Comparison of ENCODE assay signal across 20 cellular contexts in the genomic region with DNA sequence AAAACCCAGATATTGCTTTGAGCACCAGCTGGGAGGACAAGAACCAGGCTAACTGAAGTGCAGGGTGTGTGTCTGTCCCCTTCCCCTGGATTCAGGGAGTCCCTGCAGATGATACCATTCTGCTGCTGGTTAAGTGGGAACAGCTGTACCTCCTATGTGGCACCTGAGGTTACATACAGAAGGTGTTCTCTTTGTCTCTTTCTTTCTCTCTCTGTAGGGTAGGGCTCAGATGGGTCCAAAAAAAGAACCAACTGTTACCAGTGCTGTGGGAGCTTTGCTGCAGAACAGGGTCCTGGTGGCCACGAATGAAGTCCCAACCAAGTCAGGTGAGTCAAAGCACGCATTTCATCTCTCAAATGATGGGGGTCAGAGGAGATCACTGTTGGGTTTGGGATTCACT. TPM values are rescaled to one million over a fixed set of nuclear protein-coding genes. Genes with fewer than 3 reads are reported as not detected.
DNase-seq lines count a peak whose midpoint lies in the region; ATAC-seq, FAIRE-seq and TF ChIP-seq lines count a peak whose summit lies in the region.
"Had no signal": no experiment of that assay in that cellular context is flagged by ENCODE, and none has a peak within 500 bp of the region (broad histone marks: within the 10 kb centered on the region; RNA-seq: fewer than 3 reads in every experiment).

No MANE protein-coding gene starts in this region.

- H3K27me3 Mint-ChIP-seq in nephron (ENCODE audit: low read depth), result peaks cover 3% of the 10 kb centered on the region

- 100% methylated on average over 2 of the region's 2 CpGs for WGBS in GM12878 (ENCODE audit: insufficient coverage, insufficient replicate concordance, low lambda C conversion rate, missing lambda C conversion rate)

- no peak for TF ChIP-seq RAD21 in GM12878 (IDR thresholded peaks at IDR 0.05; ENCODE audit: insufficient read depth, low read depth, low read length)

- TF ChIP-seq CTCF in KMS-11 (conservative IDR thresholded peaks at IDR 0.05; ENCODE audit: low read depth, low read length), result no peak
- no peak for TF ChIP-seq CTCF in GM12878 (IDR thresholded peaks at IDR 0.05 in 2 of 3, conservative IDR thresholded peaks at IDR 0.05 in 1 of 3; ENCODE audit: control insufficient read depth in 2 of 3, extremely low read depth in 1 of 3, insufficient read depth in 1 of 3, low read depth in 3 of 3, low read length in 3 of 3)
- TF ChIP-seq CTCF in nephron (IDR thresholded peaks at IDR 0.05; ENCODE audit: unreplicated experiment in 3 of 3), result no peak

- H3K9me3 ChIP-seq in GM12878 (replicated peaks; ENCODE audit: control insufficient read depth, insufficient read depth, low read length) (peaks cover 23% of the 10 kb centered on the region; the same call in 2 of the 3 replicates), subcutaneous abdominal adipose tissue (ENCODE audit: control insufficient read depth in 5 of 5, low read length in 5 of 5) (no peaks in the 10 kb centered on the region)
- H3K9me3 ChIP-seq: HAP-1 had no signal

- H3K4me3 Mint-ChIP-seq in nephron, result peak overlapping the region in 1 of 3 experiments; percentile 3
- H3K4me3 Mint-ChIP-seq: CD8-positive, alpha-beta T cell had no signal

- SMC1A ChIA-PET in GM12878 (lab: Charles Lee; ENCODE audit: uncharacterized antibody, unreplicated experiment), result interaction anchor here (1.0 to 1.8 kb wide), 3 partner anchors 23 to 59 kb away, joined by 3 to 7 read pairs (median 4); partner anchors contain the start of gene LTV1

- H3K36me3 ChIP-seq in KMS-11 (ENCODE audit: insufficient read depth) (no peaks in the 10 kb centered on the region), GM12878 (ENCODE audit: control insufficient read depth in 2 of 2, insufficient read depth in 2 of 2, low read length in 1 of 2) (no peaks in the 10 kb centered on the region; a peak in 1 of 4 replicates), subcutaneous abdominal adipose tissue (ENCODE audit: control insufficient read depth in 5 of 5, insufficient read depth in 5 of 5, low read length in 5 of 5) (no peaks in the 10 kb centered on the region)
- H3K36me3 ChIP-seq: HAP-1 had no signal

- ATAC-seq in GM12878, result no peak
- ATAC-seq: CD8-positive, alpha-beta T cell; PC-3 had no signal

- H3K4me1 ChIP-seq in KMS-11 (ENCODE audit: low read depth, poor library complexity, severe bottlenecking) (peaks cover 43% of the 10 kb centered on the region), GM12878 (ENCODE audit: control insufficient read depth, insufficient read depth, low read length) (peaks cover 24% of the 10 kb centered on the region), subcutaneous abdominal adipose tissue (ENCODE audit: control insufficient read depth in 5 of 5, insufficient read depth in 5 of 5, low read length in 5 of 5) (peaks cover 7 to 33% (median 20%) of the 10 kb centered on the region in 5 donors)
- H3K4me1 ChIP-seq: HAP-1 had no signal

- H3K27me3 ChIP-seq in KMS-11 (ENCODE audit: insufficient read depth, low read depth) (no peaks in the 10 kb centered on the region), GM12878 (replicated peaks in 1 of 2; ENCODE audit: control insufficient read depth in 2 of 2, insufficient read depth in 2 of 2, low read length in 1 of 2) (no peaks in the 10 kb centered on the region), subcutaneous abdominal adipose tissue (ENCODE audit: control insufficient read depth in 5 of 5, insufficient read depth in 4 of 5, low read length in 5 of 5) (no peaks in the 10 kb centered on the region)

- no peak for FAIRE-seq in GM12878 (lab: Jason Lieb, UNC)
- FAIRE-seq: D721Med, HTR-8/SVneo had no signal

- H3K9ac ChIP-seq in KMS-11 (no peak overlapping the region; the same call in 1 of the 2 replicates), GM12878 (ENCODE audit: control insufficient read depth, insufficient read depth, low read length) (no peak overlapping the region), subcutaneous abdominal adipose tissue (ENCODE audit: low read length in 5 of 5) (no peak overlapping the region)

- H3K4me3 ChIP-seq in KMS-11 (IDR thresholded peaks at IDR 0.05; ENCODE audit: insufficient read depth, low read depth, low read length) (no peak overlapping the region), GM12878 (peak overlapping the region; percentile 47; the same call in 1 of the 2 replicates), subcutaneous abdominal adipose tissue (ENCODE audit: low read depth in 1 of 5, low read length in 5 of 5) (peak overlapping the region in 1 of 5 donors; percentile 1)
- H3K4me3 ChIP-seq: HAP-1 had no signal

- peaks cover 4% of the 10 kb centered on the region for H3K36me3 Mint-ChIP-seq in nephron (ENCODE audit: low read depth)
- H3K36me3 Mint-ChIP-seq: CD8-positive, alpha-beta T cell had no signal

- POLR2A ChIA-PET in GM12878 (lab: Charles Lee), result no interaction called here

- H3K79me2 ChIP-seq in KMS-11 (ENCODE audit: insufficient read depth, low read depth) (no peaks in the 10 kb centered on the region), GM12878 (ENCODE audit: control insufficient read depth, insufficient read depth, low read length) (no peaks in the 10 kb centered on the region)

- no TSS peak for BruUV-seq in GM12878 (replicated peaks; lab: Mats Ljungman, UMichigan)

- peaks cover 8% of the 10 kb centered on the region for H3K9me3 Mint-ChIP-seq in nephron
- H3K9me3 Mint-ChIP-seq: CD8-positive, alpha-beta T cell had no signal

- peak overlapping the region; percentile 39 for H2AFZ ChIP-seq in KMS-11 (ENCODE audit: low read depth)
- H2AFZ ChIP-seq in GM12878 (ENCODE audit: control insufficient read depth, low read depth, low read length), result no peak overlapping the region

- intact Hi-C loops in GM12878 (cut with micrococcal nuclease; ENCODE audit: unreplicated experiment), result no loop called here

- no peak for TF ChIP-seq POLR2A in GM12878 (IDR thresholded peaks at IDR 0.05; ENCODE audit: low read depth, low read length)

- TF ChIP-seq EP300 in GM12878 (IDR thresholded peaks at IDR 0.05; ENCODE audit: borderline replicate concordance in 1 of 2, control insufficient read depth in 1 of 2, low read depth in 2 of 2, low read length in 2 of 2), result no peak

- RAD21 ChIA-PET in GM12878 (lab: Charles Lee; ENCODE audit: unreplicated experiment), result interaction anchor here (1.0 to 1.8 kb wide), 4 partner anchors 38 to 391 kb away, joined by 3 to 9 read pairs (median 3); partner anchors contain the start of gene FUCA2

- H4K20me1 ChIP-seq in KMS-11 (ENCODE audit: insufficient read depth) (no peaks in the 10 kb centered on the region), GM12878 (ENCODE audit: control insufficient read depth, insufficient read depth) (no peaks in the 10 kb centered on the region)

- DNase-seq in GM12878 (ENCODE audit: low read depth, low spot score), result no peak
- no peak for DNase-seq in NCI-H2081 (lab: John Stamatoyannopoulos, UW)
- no peak for DNase-seq in dedifferentiated amniotic fluid mesenchymal stem cell (ENCODE audit: extremely low spot score)
- no peak for DNase-seq in AG08396 (ENCODE audit: low spot score)
- DNase-seq in GM19240 (ENCODE audit: insufficient read length, low spot score), result no peak
- DNase-seq: CD8-positive, alpha-beta T cell; DND-41; GDM1; NCI-H1092; NCI-H2107; NCI-H345; NCI-H69; PC-3 had no signal

- in situ Hi-C loops in GM12878 (cut with MboI), result no loop called here

- H3K27ac ChIP-seq in KMS-11, result peak overlapping the region; percentile 76; the same call in 1 of the 2 replicates
- peak overlapping the region; percentile 61 for H3K27ac ChIP-seq in GM12878 (ENCODE audit: control insufficient read depth, insufficient read depth)
- H3K27ac ChIP-seq in subcutaneous abdominal adipose tissue (ENCODE audit: low read depth, low read length), result peak overlapping the region; percentile 73

- H3K4me1 Mint-ChIP-seq in nephron, result peaks cover 33% of the 10 kb centered on the region

- H3K4me2 ChIP-seq in KMS-11, result peak overlapping the region; percentile 50
- H3K4me2 ChIP-seq in GM12878 (ENCODE audit: control insufficient read depth, insufficient read depth), result peak overlapping the region; percentile 92; the same call in 1 of the 2 replicates

- CTCF ChIA-PET in GM12878 (lab: Yijun Ruan, JAX), result interaction anchor here (1.0 to 2.1 kb wide), 4 partner anchors 37 to 357 kb away, joined by 3 to 10 read pairs (median 6); no protein-coding TSS in a partner anchor

- H3K27ac Mint-ChIP-seq in nephron, result peak overlapping the region; percentile 99 to 100 (median 99)
- H3K27ac Mint-ChIP-seq: CD8-positive, alpha-beta T cell had no signal

RNA-seq across cellular contexts. Expression of gene ZC2HC1B, which starts 38.6 kb away (rescaled TPM):
- not detected in 2 replicates for total RNA-seq in GM12878 (2013; cell fraction: nucleolus; rRNA removed)
- total RNA-seq in GM12878 (2014; rRNA removed), result not detected in 2 replicates
- total RNA-seq in GM12878 (2014; rRNA removed; fragmentation: Illumina TruSeq; extraction: Trizol), result not detected in 2 replicates
- 0.36 and 0.40 TPM in 2 replicates for total RNA-seq in GM12878 (2021)
- not detected for polyA plus RNA-seq in GM12878 (2011; ENCODE audit: low read depth)
- 0.33 TPM in 1 of 2 replicates, not detected in the other for polyA plus RNA-seq in GM12878 (2011; rRNA removed)
- polyA plus RNA-seq in GM12878 (2011; cell fraction: cytosol; rRNA removed), result not detected in 2 replicates
- polyA plus RNA-seq in GM12878 (2011; cell fraction: nucleus; rRNA removed), result 0.15 and 0.27 TPM in 2 replicates
- 0.31 TPM in 1 of 2 replicates, not detected in the other for polyA plus RNA-seq in GM12878 (2012)
- not detected in 2 replicates for polyA plus RNA-seq in GM12878 (2014; fragmentation: Illumina TruSeq; extraction: Trizol)
- under 1 TPM in 1 of 2 experiments, not detected in 1; 0.31 TPM for polyA plus RNA-seq in GM12878 (2014; fragmentation: Nextera tagmentation; extraction: Ambion mirVana)
- 0.09 TPM in 1 of 2 replicates, not detected in the other for polyA plus RNA-seq in GM12878 (2014; rRNA removed)
- polyA plus RNA-seq in GM12878 (2016; fragmentation: Nextera tagmentation; extraction: Ambion mirVana), result under 1 TPM in 1 of 2 experiments, not detected in 1; 0.20 TPM
- 0.59 TPM in 1 of 2 replicates, not detected in the other for polyA minus RNA-seq in GM12878 (2011; rRNA and poly(A)+ RNA removed)
- polyA minus RNA-seq in GM12878 (2011; cell fraction: cytosol; rRNA and poly(A)+ RNA removed), result not detected in 2 replicates
- 0.48 TPM in 1 of 2 replicates, not detected in the other for polyA minus RNA-seq in GM12878 (2011; cell fraction: nucleus; rRNA and poly(A)+ RNA removed)
- total RNA-seq: CD8-positive, alpha-beta T cell; PC-3 had no signal
- polyA plus RNA-seq: BJ had no signal

RNA-seq across cellular contexts. Expression of gene LTV1, which starts 59.7 kb away (rescaled TPM):
- total RNA-seq in GM12878 (2013; cell fraction: nucleolus; rRNA removed), result 10.4 and 10.9 TPM in 2 replicates
- 22.3 and 25.2 TPM in 2 replicates for total RNA-seq in GM12878 (2014; rRNA removed)
- 56.2 and 59.3 TPM in 2 replicates for total RNA-seq in GM12878 (2014; rRNA removed; fragmentation: Illumina TruSeq; extraction: Trizol)
- 30.8 and 31.4 TPM in 2 replicates for total RNA-seq in GM12878 (2021)
- polyA plus RNA-seq in GM12878 (2011; ENCODE audit: low read depth), result 15.6 TPM
- 28.5 and 39.3 TPM in 2 replicates for polyA plus RNA-seq in GM12878 (2011; rRNA removed)
- polyA plus RNA-seq in GM12878 (2011; cell fraction: cytosol; rRNA removed), result 6.0 and 8.4 TPM in 2 replicates
- 16.6 and 24.7 TPM in 2 replicates for polyA plus RNA-seq in GM12878 (2011; cell fraction: nucleus; rRNA removed)
- 19.1 and 30.0 TPM in 2 replicates for polyA plus RNA-seq in GM12878 (2012)
- polyA plus RNA-seq in GM12878 (2014; fragmentation: Illumina TruSeq; extraction: Trizol), result 63.4 and 69.1 TPM in 2 replicates
- 10 to 100 TPM; 33.9 to 57.9 TPM for polyA plus RNA-seq in GM12878 (2014; fragmentation: Nextera tagmentation; extraction: Ambion mirVana)
- 40.5 and 46.1 TPM in 2 replicates for polyA plus RNA-seq in GM12878 (2014; rRNA removed)
- polyA plus RNA-seq in GM12878 (2016; fragmentation: Nextera tagmentation; extraction: Ambion mirVana), result 10 to 100 TPM; 59.9 to 66.4 TPM
- 5.5 and 8.6 TPM in 2 replicates for polyA minus RNA-seq in GM12878 (2011; rRNA and poly(A)+ RNA removed)
- polyA minus RNA-seq in GM12878 (2011; cell fraction: cytosol; rRNA and poly(A)+ RNA removed), result 6.0 and 7.0 TPM in 2 replicates
- polyA minus RNA-seq in GM12878 (2011; cell fraction: nucleus; rRNA and poly(A)+ RNA removed), result 8.2 and 14.4 TPM in 2 replicates
